In genomic region chr12:100474617-100475016, GRCh38 we compare ENCODE assay signal across 2 cellular contexts.
TF ChIP-seq lines count a peak whose summit lies in the region.

No MANE protein-coding gene starts in this region.

TF ChIP-seq in A549, 52 proteins besides CTCF, POLR2A, EP300 and RAD21 (continued from another document):
- no peak for TF ChIP-seq ZSCAN20 (CRISPR knock-in tag; IDR thresholded peaks at IDR 0.05)
- TF ChIP-seq RNF2 (IDR thresholded peaks at IDR 0.05; ENCODE audit: borderline replicate concordance, low read depth): no peak
- no peak for TF ChIP-seq HOXB13 (CRISPR knock-in tag; IDR thresholded peaks at IDR 0.05; ENCODE audit: low read depth)
- no peak for TF ChIP-seq ZNF302 (CRISPR knock-in tag; IDR thresholded peaks at IDR 0.05)
- TF ChIP-seq MYC (IDR thresholded peaks at IDR 0.05; ENCODE audit: borderline replicate concordance, low read length): no peak
- no peak for TF ChIP-seq HEYL (CRISPR knock-in tag; IDR thresholded peaks at IDR 0.05)
- no peak for TF ChIP-seq HOXB5 (CRISPR knock-in tag; IDR thresholded peaks at IDR 0.05)
- no peak for TF ChIP-seq MAZ (IDR thresholded peaks at IDR 0.05; ENCODE audit: borderline replicate concordance, low read depth, low read length)
- no peak for TF ChIP-seq ATOH8 (CRISPR knock-in tag; IDR thresholded peaks at IDR 0.05; ENCODE audit: low read depth)
- no peak for TF ChIP-seq KDM5A (IDR thresholded peaks at IDR 0.05)
- no peak for TF ChIP-seq KDM1A (IDR thresholded peaks at IDR 0.05; ENCODE audit: low read depth)
- no peak for TF ChIP-seq REST (IDR thresholded peaks at IDR 0.05)

TF ChIP-seq in liver, 16 proteins besides CTCF, POLR2A, EP300 and RAD21 (continued from another document):
- TF ChIP-seq GABPA (IDR thresholded peaks at IDR 0.05 in 1 of 2, conservative IDR thresholded peaks at IDR 0.05 in 1 of 2) (no peak), TAF1 (conservative IDR thresholded peaks at IDR 0.05) (no peak)
